1 cellular context compared by ENCODE assay signal in the genomic region with DNA sequence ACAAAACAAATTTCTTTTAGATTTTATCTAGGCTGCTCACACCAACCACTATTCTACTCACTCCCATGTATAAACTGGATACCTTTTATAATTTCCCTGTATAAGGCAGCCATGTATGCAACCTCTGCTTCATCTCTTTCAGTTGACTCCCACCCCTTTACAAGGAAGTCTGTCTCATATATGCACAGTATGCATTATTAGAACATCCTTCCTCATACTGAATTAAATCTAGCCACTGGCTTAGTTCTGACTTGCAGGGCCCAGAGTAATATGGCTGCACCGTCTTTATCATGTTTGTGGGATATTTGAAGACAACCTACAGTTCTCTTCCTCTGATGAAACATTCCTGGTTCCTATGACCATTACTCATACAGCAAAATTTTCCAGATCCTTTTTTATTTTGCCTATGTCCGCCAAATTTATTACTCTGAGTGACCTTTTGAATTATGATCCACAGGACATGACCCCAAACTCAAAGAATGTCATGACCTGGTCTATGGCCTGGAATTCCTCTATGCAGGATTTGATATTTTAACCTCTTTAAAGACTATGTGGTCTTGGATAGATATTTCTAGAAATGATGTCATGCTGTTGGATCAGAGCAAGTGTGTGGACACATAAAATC.
TF ChIP-seq lines count a peak whose summit lies in the region.

No MANE protein-coding gene starts in this region.

TF ChIP-seq in endothelial cell of umbilical vein, 7 proteins besides CTCF, POLR2A, EP300 and RAD21:
- no peak for TF ChIP-seq EZH2 (IDR thresholded peaks at IDR 0.05; ENCODE audit: borderline replicate concordance, low read depth, low read length, severe bottlenecking)
- peak; percentile 11 for TF ChIP-seq FOS (IDR thresholded peaks at IDR 0.05; ENCODE audit: borderline replicate concordance, insufficient read depth, low read length)
- no peak for TF ChIP-seq GATA2 (IDR thresholded peaks at IDR 0.05; ENCODE audit: insufficient read depth, insufficient read length, low read depth, low read length)
